Comparison of ENCODE assay signal across 1 cellular context in the genomic region with DNA sequence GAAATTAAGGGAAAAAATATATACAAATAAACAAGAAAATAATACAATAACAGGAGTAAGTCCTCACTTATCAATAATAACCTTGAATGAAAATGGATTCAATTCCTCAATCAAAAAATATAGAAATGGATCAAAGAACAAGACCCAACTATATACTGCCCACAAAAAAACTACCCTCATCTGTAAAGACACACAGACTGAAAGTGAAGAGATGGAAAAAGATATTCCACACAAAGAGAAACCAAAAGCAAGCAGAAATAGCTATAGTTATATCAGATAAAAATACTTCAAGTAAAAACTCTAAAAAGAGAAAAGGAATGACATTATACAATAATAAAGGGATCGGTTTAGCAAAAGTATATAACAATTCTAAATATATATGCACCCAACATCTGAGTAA.
TF ChIP-seq lines count a peak whose summit lies in the region.

No MANE protein-coding gene starts in this region.

TF ChIP-seq in SK-N-SH treated with all-trans-retinoic acid at 6 μM for 48 hours, 23 proteins besides CTCF, POLR2A, EP300 and RAD21 (continued from another document):
- TF ChIP-seq, protein P1, sequence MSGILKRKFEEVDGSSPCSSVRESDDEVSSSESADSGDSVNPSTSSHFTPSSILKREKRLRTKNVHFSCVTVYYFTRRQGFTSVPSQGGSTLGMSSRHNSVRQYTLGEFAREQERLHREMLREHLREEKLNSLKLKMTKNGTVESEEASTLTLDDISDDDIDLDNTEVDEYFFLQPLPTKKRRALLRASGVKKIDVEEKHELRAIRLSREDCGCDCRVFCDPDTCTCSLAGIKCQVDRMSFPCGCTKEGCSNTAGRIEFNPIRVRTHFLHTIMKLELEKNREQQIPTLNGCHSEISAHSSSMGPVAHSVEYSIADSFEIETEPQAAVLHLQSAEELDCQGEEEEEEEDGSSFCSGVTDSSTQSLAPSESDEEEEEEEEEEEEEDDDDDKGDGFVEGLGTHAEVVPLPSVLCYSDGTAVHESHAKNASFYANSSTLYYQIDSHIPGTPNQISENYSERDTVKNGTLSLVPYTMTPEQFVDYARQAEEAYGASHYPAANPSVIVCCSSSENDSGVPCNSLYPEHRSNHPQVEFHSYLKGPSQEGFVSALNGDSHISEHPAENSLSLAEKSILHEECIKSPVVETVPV (CRISPR knock-in tag; IDR thresholded peaks at IDR 0.05) = no peak
- TF ChIP-seq TCF4 (CRISPR knock-in tag; IDR thresholded peaks at IDR 0.05; ENCODE audit: borderline replicate concordance) = no peak
